In the genomic region with DNA sequence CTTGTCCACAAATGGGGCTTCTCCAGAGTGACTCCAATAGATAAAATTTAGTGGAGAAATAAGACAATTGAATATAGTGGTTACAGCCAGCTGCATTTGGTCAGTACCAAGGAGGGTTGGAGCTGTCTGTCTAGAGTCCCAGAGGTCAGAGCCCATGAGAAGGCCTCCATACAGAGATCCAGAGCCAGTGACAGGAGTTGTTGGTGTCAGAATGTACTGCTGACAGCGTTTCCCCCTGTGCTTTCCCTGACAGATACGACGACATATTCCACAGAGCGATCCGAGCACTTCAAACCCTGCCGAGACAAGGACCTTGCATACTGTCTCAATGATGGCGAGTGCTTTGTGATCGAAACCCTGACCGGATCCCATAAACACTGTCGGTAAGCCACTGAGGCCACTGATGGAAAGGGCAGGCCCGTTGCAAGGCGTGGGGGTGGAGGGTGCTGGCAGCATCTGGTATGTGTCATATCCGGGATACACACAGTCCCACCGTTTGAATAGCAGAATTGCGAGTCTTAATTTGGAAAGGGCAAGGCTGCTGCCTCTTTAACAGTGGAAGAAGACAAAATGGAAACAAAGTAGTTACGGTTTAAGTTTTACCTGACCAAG, we compare ENCODE assay signal across 20 cellular contexts.
DNase-seq lines count a peak whose midpoint lies in the region; ATAC-seq and TF ChIP-seq lines count a peak whose summit lies in the region.
"Had no signal": no experiment of that assay in that cellular context is flagged by ENCODE, and none has a peak within 500 bp of the region (broad histone marks: within the 10 kb centered on the region; RNA-seq: fewer than 3 reads in every experiment).

No MANE protein-coding gene starts in this region.

- no peak overlapping the region for H2BK12ac ChIP-seq in mesenchymal stem cell (ENCODE audit: low read length in 2 of 2)

- no peak overlapping the region for H3K14ac ChIP-seq in mesenchymal stem cell (ENCODE audit: low read length in 2 of 2)

- no peak for ATAC-seq in WTC11
- ATAC-seq: activated CD4-positive, alpha-beta T cell treated with anti-CD3 and anti-CD28 coated beads for 36 hours; sciatic nerve had no signal

- no peaks in the 10 kb centered on the region for H3K36me3 Mint-ChIP-seq in WTC11

- no peak overlapping the region for H2BK120ac ChIP-seq in mesenchymal stem cell (ENCODE audit: low read depth, low read length)

- H3K27me3 ChIP-seq in mesenchymal stem cell (ENCODE audit: control insufficient read depth in 1 of 2, insufficient read depth in 1 of 2, low read length in 2 of 2), result no peaks in the 10 kb centered on the region

- H4K8ac ChIP-seq in mesenchymal stem cell (ENCODE audit: low read length), result no peak overlapping the region

- no peak overlapping the region for H2BK15ac ChIP-seq in mesenchymal stem cell (ENCODE audit: low read depth, poor library complexity, severe bottlenecking)

- POLR2A ChIA-PET in WTC11 (lab: Charles Lee) (no interaction called here), RWPE1 (lab: Yijun Ruan, JAX; ENCODE audit: low non-redundant PET) (no interaction called here)

- H4K91ac ChIP-seq in mesenchymal stem cell (ENCODE audit: low read length), result no peak overlapping the region

- H3K9ac ChIP-seq in mesenchymal stem cell (ENCODE audit: low read length), result no peak overlapping the region

- H3K4me1 ChIP-seq in mesenchymal stem cell (ENCODE audit: control insufficient read depth, insufficient read depth, low read depth, low read length), result no peaks in the 10 kb centered on the region

- DNase-seq in A172 (ENCODE audit: low spot score) (peak; percentile 80), RPMI7951 (ENCODE audit: low read depth) (peak; percentile 66), fibroblast of villous mesenchyme (ENCODE audit: low read depth) (peak; percentile 20), mesenchymal stem cell (peak; percentile 20), caudate nucleus (lab: John Stamatoyannopoulos, UW) (no peak), WTC11 (ENCODE audit: low spot score) (no peak), RWPE1 (ENCODE audit: low spot score) (no peak), superior temporal gyrus (ENCODE audit: extremely low spot score) (no peak)
- DNase-seq: 8988T; activated CD4-positive, alpha-beta T cell treated with anti-CD3 and anti-CD28 coated beads for 36 hours; activated naive CD4-positive, alpha-beta T cell treated with Interleukin-2 at 50 U/mL for 16 hours; CD4-positive, alpha-beta T cell; DND-41; effector CD4-positive, alpha-beta T cell; GOT3; NCI-H2029 treated with DMSO at 0.1 percent for 48 hours; NCI-H524; stimulated activated CD4-positive, alpha-beta T cell treated with anti-CD3 and anti-CD28 coated beads, Interleukin-2, amount 100 ng/mL, for 48 hours had no signal

- no peak overlapping the region for H3K23ac ChIP-seq in mesenchymal stem cell (ENCODE audit: low read length in 2 of 2)

- H3K4me1 Mint-ChIP-seq in WTC11, result peaks cover 6% of the 10 kb centered on the region; the same call in 1 of the 2 replicates
- H3K4me1 Mint-ChIP-seq: activated CD4-positive, alpha-beta T cell treated with anti-CD3 and anti-CD28 coated beads for 36 hours had no signal

- no peak overlapping the region for H3K4me3 ChIP-seq in fibroblast of villous mesenchyme (ENCODE audit: low read depth, low read length)
- no peak overlapping the region for H3K4me3 ChIP-seq in mesenchymal stem cell (ENCODE audit: insufficient read depth in 1 of 2, low read depth in 1 of 2, low read length in 2 of 2)

- no peaks in the 10 kb centered on the region for H3K9me3 Mint-ChIP-seq in WTC11

- TF ChIP-seq CTCF in fibroblast of villous mesenchyme (IDR thresholded peaks at IDR 0.05; ENCODE audit: insufficient read depth, low read depth, low read length) (no peak), WTC11 (IDR thresholded peaks at IDR 0.05) (no peak), RWPE1 (conservative IDR thresholded peaks at IDR 0.05; ENCODE audit: low read depth) (no peak)

- CTCF ChIA-PET in WTC11 (lab: Charles Lee) (no interaction called here), RWPE1 (lab: Yijun Ruan, JAX) (no interaction called here)

- H3K4me3 Mint-ChIP-seq in WTC11, result no peak overlapping the region
- H3K4me3 Mint-ChIP-seq: activated CD4-positive, alpha-beta T cell treated with anti-CD3 and anti-CD28 coated beads for 36 hours; CD4-positive, alpha-beta T cell; T-helper 1 cell treated with Interleukin-12 subunit alpha and Interleukin-12 subunit beta and Interleukin-4 antibody, amounts not matched to agents 30 μg/mL and 1 μg/mL, for 36 hours had no signal

- H3K18ac ChIP-seq in mesenchymal stem cell (ENCODE audit: low read depth in 1 of 2, low read length in 2 of 2), result no peak overlapping the region

- H3K27me3 Mint-ChIP-seq in WTC11 (ENCODE audit: low read depth), result no peaks in the 10 kb centered on the region
- H3K27me3 Mint-ChIP-seq: activated CD4-positive, alpha-beta T cell treated with anti-CD3 and anti-CD28 coated beads for 36 hours; CD4-positive, alpha-beta T cell had no signal

- no peaks in the 10 kb centered on the region for H3K36me3 ChIP-seq in mesenchymal stem cell (ENCODE audit: control insufficient read depth in 1 of 2, insufficient read depth in 2 of 2, low read depth in 1 of 2, low read length in 2 of 2)

- no peak overlapping the region for H3K27ac ChIP-seq in mesenchymal stem cell (ENCODE audit: low read length, poor library complexity, severe bottlenecking)
- no peak overlapping the region for H3K27ac ChIP-seq in caudate nucleus (ENCODE audit: low read depth, low read length)
- H3K27ac ChIP-seq in RWPE1, result no peak overlapping the region

- no peak overlapping the region for H2AK5ac ChIP-seq in mesenchymal stem cell (ENCODE audit: low read length, severe bottlenecking)

- no peak overlapping the region for H3K4me2 ChIP-seq in mesenchymal stem cell (ENCODE audit: low read length, poor library complexity, severe bottlenecking)

- H3K9me3 ChIP-seq in mesenchymal stem cell (ENCODE audit: control insufficient read depth, low read length), result no peaks in the 10 kb centered on the region

- no peak overlapping the region for H3K27ac Mint-ChIP-seq in WTC11
- H3K27ac Mint-ChIP-seq: activated CD4-positive, alpha-beta T cell treated with anti-CD3 and anti-CD28 coated beads for 36 hours; CD4-positive, alpha-beta T cell; T-helper 1 cell treated with Interleukin-12 subunit alpha and Interleukin-12 subunit beta and Interleukin-4 antibody, amounts not matched to agents 30 μg/mL and 1 μg/mL, for 36 hours had no signal

- no peak overlapping the region for H3K4ac ChIP-seq in mesenchymal stem cell (ENCODE audit: low read depth in 1 of 2, low read length in 2 of 2)

- no peaks in the 10 kb centered on the region for H3K79me1 ChIP-seq in mesenchymal stem cell (replicated peaks; ENCODE audit: low read length, poor library complexity, severe bottlenecking)

- H2BK5ac ChIP-seq in mesenchymal stem cell (ENCODE audit: low read depth, low read length, poor library complexity, severe bottlenecking), result no peak overlapping the region

- H2AFZ ChIP-seq in mesenchymal stem cell (ENCODE audit: low read depth, low read length), result no peak overlapping the region

- 63% methylated on average over 15 of the region's 16 CpGs for WGBS in mesenchymal stem cell

TF ChIP-seq in WTC11, 78 proteins besides CTCF, POLR2A, EP300 and RAD21 (continues in another document):
- TF ChIP-seq, protein P1, sequence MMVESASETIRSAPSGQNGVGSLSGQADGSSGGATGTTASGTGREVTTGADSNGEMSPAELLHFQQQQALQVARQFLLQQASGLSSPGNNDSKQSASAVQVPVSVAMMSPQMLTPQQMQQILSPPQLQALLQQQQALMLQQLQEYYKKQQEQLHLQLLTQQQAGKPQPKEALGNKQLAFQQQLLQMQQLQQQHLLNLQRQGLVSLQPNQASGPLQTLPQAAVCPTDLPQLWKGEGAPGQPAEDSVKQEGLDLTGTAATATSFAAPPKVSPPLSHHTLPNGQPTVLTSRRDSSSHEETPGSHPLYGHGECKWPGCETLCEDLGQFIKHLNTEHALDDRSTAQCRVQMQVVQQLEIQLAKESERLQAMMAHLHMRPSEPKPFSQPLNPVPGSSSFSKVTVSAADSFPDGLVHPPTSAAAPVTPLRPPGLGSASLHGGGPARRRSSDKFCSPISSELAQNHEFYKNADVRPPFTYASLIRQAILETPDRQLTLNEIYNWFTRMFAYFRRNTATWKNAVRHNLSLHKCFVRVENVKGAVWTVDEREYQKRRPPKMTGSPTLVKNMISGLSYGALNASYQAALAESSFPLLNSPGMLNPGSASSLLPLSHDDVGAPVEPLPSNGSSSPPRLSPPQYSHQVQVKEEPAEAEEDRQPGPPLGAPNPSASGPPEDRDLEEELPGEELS (CRISPR knock-in tag; IDR thresholded peaks at IDR 0.05), result no peak
- no peak for TF ChIP-seq SMAD3 (CRISPR knock-in tag; IDR thresholded peaks at IDR 0.05; ENCODE audit: borderline replicate concordance)
- TF ChIP-seq JUN (CRISPR knock-in tag; IDR thresholded peaks at IDR 0.05), result no peak
- TF ChIP-seq, protein P2, sequence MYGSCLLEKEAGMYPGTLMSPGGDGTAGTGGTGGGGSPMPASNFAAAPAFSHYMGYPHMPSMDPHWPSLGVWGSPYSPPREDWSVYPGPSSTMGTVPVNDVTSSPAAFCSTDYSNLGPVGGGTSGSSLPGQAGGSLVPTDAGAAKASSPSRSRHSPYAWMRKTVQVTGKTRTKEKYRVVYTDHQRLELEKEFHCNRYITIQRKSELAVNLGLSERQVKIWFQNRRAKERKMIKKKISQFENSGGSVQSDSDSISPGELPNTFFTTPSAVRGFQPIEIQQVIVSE (CRISPR knock-in tag; IDR thresholded peaks at IDR 0.05; ENCODE audit: borderline replicate concordance), result no peak
- TF ChIP-seq RELA (CRISPR knock-in tag; IDR thresholded peaks at IDR 0.05; ENCODE audit: borderline replicate concordance), result no peak
- TF ChIP-seq, protein P3, sequence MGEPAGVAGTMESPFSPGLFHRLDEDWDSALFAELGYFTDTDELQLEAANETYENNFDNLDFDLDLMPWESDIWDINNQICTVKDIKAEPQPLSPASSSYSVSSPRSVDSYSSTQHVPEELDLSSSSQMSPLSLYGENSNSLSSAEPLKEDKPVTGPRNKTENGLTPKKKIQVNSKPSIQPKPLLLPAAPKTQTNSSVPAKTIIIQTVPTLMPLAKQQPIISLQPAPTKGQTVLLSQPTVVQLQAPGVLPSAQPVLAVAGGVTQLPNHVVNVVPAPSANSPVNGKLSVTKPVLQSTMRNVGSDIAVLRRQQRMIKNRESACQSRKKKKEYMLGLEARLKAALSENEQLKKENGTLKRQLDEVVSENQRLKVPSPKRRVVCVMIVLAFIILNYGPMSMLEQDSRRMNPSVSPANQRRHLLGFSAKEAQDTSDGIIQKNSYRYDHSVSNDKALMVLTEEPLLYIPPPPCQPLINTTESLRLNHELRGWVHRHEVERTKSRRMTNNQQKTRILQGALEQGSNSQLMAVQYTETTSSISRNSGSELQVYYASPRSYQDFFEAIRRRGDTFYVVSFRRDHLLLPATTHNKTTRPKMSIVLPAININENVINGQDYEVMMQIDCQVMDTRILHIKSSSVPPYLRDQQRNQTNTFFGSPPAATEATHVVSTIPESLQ (CRISPR knock-in tag; IDR thresholded peaks at IDR 0.05), result no peak
- TF ChIP-seq ZNF671 (CRISPR knock-in tag; IDR thresholded peaks at IDR 0.05), result no peak
- TF ChIP-seq FOXJ3 (CRISPR knock-in tag; IDR thresholded peaks at IDR 0.05; ENCODE audit: borderline replicate concordance), result no peak
- TF ChIP-seq NR1H2 (CRISPR knock-in tag; IDR thresholded peaks at IDR 0.05), result no peak
- no peak for TF ChIP-seq TEAD1 (CRISPR knock-in tag; IDR thresholded peaks at IDR 0.05)
- TF ChIP-seq KAT7 (CRISPR knock-in tag; IDR thresholded peaks at IDR 0.05; ENCODE audit: borderline replicate concordance), result no peak

Comparison
In these comparisons a context has a peak if more than half of its experiments do, and no peak if none do; other contexts are left out.
1. DNase-seq: peak in A172 (single experiment), RPMI7951 (single experiment), fibroblast of villous mesenchyme (single experiment) and mesenchymal stem cell (single experiment); none in caudate nucleus (0 of 61), WTC11 (single experiment), RWPE1 (single experiment) and superior temporal gyrus (single experiment).